In the genomic region with DNA sequence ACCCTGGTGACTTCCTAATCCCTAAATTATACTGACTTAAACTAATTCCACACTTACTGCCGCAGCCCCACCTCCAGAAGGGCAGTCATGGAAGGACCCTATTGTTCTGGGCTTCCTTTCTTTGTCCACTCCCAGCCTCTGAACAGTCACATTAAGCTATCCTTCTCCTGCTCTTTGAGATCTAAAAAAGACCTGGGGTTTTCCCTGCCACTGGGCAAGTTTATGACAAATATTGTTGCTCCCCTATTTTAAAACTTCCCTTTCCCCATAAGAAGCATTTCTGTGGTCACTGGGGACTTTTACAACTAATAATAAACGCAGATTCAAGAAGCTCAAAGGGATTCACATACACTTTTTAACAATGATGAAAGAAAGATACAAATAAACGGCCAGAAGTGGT, we compare ENCODE assay signal across 2 cellular contexts.
TF ChIP-seq lines count a peak whose summit lies in the region.

No MANE protein-coding gene starts in this region.

TF ChIP-seq in GM23338, 12 proteins besides CTCF, POLR2A, EP300 and RAD21:
- TF ChIP-seq ZNF114 (CRISPR knock-in tag; IDR thresholded peaks at IDR 0.05): no peak
- TF ChIP-seq NANOG (IDR thresholded peaks at IDR 0.05; ENCODE audit: borderline replicate concordance): no peak
- no peak for TF ChIP-seq POLR2AphosphoS5 (IDR thresholded peaks at IDR 0.05; ENCODE audit: low read depth)
- TF ChIP-seq, protein P1, sequence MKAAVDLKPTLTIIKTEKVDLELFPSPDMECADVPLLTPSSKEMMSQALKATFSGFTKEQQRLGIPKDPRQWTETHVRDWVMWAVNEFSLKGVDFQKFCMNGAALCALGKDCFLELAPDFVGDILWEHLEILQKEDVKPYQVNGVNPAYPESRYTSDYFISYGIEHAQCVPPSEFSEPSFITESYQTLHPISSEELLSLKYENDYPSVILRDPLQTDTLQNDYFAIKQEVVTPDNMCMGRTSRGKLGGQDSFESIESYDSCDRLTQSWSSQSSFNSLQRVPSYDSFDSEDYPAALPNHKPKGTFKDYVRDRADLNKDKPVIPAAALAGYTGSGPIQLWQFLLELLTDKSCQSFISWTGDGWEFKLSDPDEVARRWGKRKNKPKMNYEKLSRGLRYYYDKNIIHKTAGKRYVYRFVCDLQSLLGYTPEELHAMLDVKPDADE (IDR thresholded peaks at IDR 0.05): no peak
- TF ChIP-seq ZNF331 (CRISPR knock-in tag; IDR thresholded peaks at IDR 0.05; ENCODE audit: low read depth): no peak
- no peak for TF ChIP-seq STAT1 (IDR thresholded peaks at IDR 0.05; ENCODE audit: unreplicated experiment)
- no peak for TF ChIP-seq CREB1 (CRISPR knock-in tag; IDR thresholded peaks at IDR 0.05; ENCODE audit: low read depth)

TF ChIP-seq in K562, 482 proteins besides CTCF, POLR2A, EP300 and RAD21:
- TF ChIP-seq, protein P2, sequence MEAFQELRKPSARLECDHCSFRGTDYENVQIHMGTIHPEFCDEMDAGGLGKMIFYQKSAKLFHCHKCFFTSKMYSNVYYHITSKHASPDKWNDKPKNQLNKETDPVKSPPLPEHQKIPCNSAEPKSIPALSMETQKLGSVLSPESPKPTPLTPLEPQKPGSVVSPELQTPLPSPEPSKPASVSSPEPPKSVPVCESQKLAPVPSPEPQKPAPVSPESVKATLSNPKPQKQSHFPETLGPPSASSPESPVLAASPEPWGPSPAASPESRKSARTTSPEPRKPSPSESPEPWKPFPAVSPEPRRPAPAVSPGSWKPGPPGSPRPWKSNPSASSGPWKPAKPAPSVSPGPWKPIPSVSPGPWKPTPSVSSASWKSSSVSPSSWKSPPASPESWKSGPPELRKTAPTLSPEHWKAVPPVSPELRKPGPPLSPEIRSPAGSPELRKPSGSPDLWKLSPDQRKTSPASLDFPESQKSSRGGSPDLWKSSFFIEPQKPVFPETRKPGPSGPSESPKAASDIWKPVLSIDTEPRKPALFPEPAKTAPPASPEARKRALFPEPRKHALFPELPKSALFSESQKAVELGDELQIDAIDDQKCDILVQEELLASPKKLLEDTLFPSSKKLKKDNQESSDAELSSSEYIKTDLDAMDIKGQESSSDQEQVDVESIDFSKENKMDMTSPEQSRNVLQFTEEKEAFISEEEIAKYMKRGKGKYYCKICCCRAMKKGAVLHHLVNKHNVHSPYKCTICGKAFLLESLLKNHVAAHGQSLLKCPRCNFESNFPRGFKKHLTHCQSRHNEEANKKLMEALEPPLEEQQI (IDR thresholded peaks at IDR 0.05): no peak
- no peak for TF ChIP-seq RBBP5 (IDR thresholded peaks at IDR 0.05; ENCODE audit: borderline replicate concordance, insufficient read depth, low read length, poor library complexity, severe bottlenecking)
- no peak for TF ChIP-seq PHB2 (IDR thresholded peaks at IDR 0.05; ENCODE audit: low read depth)
- no peak for TF ChIP-seq MBD2 (IDR thresholded peaks at IDR 0.05; ENCODE audit: borderline replicate concordance, low read depth)
- no peak for TF ChIP-seq TCF7L2 (IDR thresholded peaks at IDR 0.05; ENCODE audit: low read depth, low read length)
- no peak for TF ChIP-seq REST (CRISPR knock-in tag; IDR thresholded peaks at IDR 0.05; ENCODE audit: low read depth)
- TF ChIP-seq CBX5 (IDR thresholded peaks at IDR 0.05; ENCODE audit: borderline replicate concordance, low read depth): no peak
- no peak for TF ChIP-seq GTF2A2 (tag; IDR thresholded peaks at IDR 0.05)
- no peak for TF ChIP-seq JUN (IDR thresholded peaks at IDR 0.05; ENCODE audit: borderline replicate concordance, low read depth, low read length)
- no peak for TF ChIP-seq JUN (CRISPR knock-in tag; IDR thresholded peaks at IDR 0.05; ENCODE audit: borderline replicate concordance)
- TF ChIP-seq ZNF586 (CRISPR knock-in tag; conservative IDR thresholded peaks at IDR 0.05): no peak
- no peak for TF ChIP-seq TBL1XR1 (IDR thresholded peaks at IDR 0.05; ENCODE audit: low read length in 2 of 2)
- TF ChIP-seq RFX5 (IDR thresholded peaks at IDR 0.05; ENCODE audit: low read depth, low read length): no peak
- no peak for TF ChIP-seq STAG1 (CRISPR knock-in tag; IDR thresholded peaks at IDR 0.05; ENCODE audit: borderline replicate concordance)
- no peak for TF ChIP-seq ZNF431 (CRISPR knock-in tag; IDR thresholded peaks at IDR 0.05)
- no peak for TF ChIP-seq RAD51 (IDR thresholded peaks at IDR 0.05; ENCODE audit: borderline replicate concordance, low read depth)
- no peak for TF ChIP-seq MAFF (IDR thresholded peaks at IDR 0.05; ENCODE audit: low read length)
- TF ChIP-seq STAT5A (IDR thresholded peaks at IDR 0.05; ENCODE audit: borderline replicate concordance, low read length): no peak
